16 cellular contexts compared by ENCODE assay signal in genomic region chr1:245031041-245031440, GRCh38.
DNase-seq lines count a peak whose midpoint lies in the region; ATAC-seq, FAIRE-seq and TF ChIP-seq lines count a peak whose summit lies in the region.
"Had no signal": no experiment of that assay in that cellular context is flagged by ENCODE, and none has a peak within 500 bp of the region (broad histone marks: within the 10 kb centered on the region; RNA-seq: fewer than 3 reads in every experiment).

No MANE protein-coding gene starts in this region.

- no peak for FAIRE-seq in RCC 7860 (lab: Jason Lieb, UNC)

- H3K9me3 ChIP-seq in GM23248 (ENCODE audit: low read depth) (peaks cover 4% of the 10 kb centered on the region), spleen (no peaks in the 10 kb centered on the region)
- H3K9me3 ChIP-seq: HAP-1 had no signal

- H3K9me2 ChIP-seq in GM23248 (ENCODE audit: insufficient read depth): no peaks in the 10 kb centered on the region

- H2AFZ ChIP-seq in GM23248: no peak overlapping the region

- no peaks in the 10 kb centered on the region for H4K20me1 ChIP-seq in GM23248 (ENCODE audit: insufficient read depth)

- H3F3A ChIP-seq in GM23248 (ENCODE audit: insufficient read depth): no peaks in the 10 kb centered on the region

- no peaks in the 10 kb centered on the region for H3K36me3 ChIP-seq in GM23248 (ENCODE audit: low read depth)
- H3K36me3 ChIP-seq in spleen: no peaks in the 10 kb centered on the region
- H3K36me3 ChIP-seq: HAP-1 had no signal

- DNase-seq in HT1080 (ENCODE audit: low read depth) (peak; percentile 25), RCC 7860 (ENCODE audit: low spot score) (peak; percentile 55), glomerular visceral epithelial cell (ENCODE audit: extremely low spot score) (peak; percentile 24), GM23248 (no peak), AG08395 (ENCODE audit: low spot score) (no peak), spleen (no peak)
- DNase-seq: CD4-positive, CD25-positive, alpha-beta regulatory T cell; IMR-90; NCI-H1092; NCI-H2081 treated with DMSO at 0.1 percent for 48 hours; NCI-H510A treated with DMSO at 0.1 percent for 48 hours; NCI-H82 had no signal

- no peak overlapping the region for H3K4me2 ChIP-seq in GM23248 (ENCODE audit: unreplicated experiment)

- ATAC-seq in GM19452 (IDR thresholded peaks at IDR 0.05; ENCODE audit: unreplicated experiment): no peak
- ATAC-seq: Right ventricle myocardium inferior had no signal

- TF ChIP-seq POLR2A in spleen (IDR thresholded peaks at IDR 0.05): no peak

- H3K79me2 ChIP-seq in GM23248 (ENCODE audit: insufficient read depth): no peaks in the 10 kb centered on the region

- H3K27me3 ChIP-seq in GM23248 (replicated peaks; ENCODE audit: insufficient read depth) (no peaks in the 10 kb centered on the region), spleen (replicated peaks in 1 of 7) (no peaks in the 10 kb centered on the region)

- TF ChIP-seq CTCF in spleen (IDR thresholded peaks at IDR 0.05 in 8 of 11, conservative IDR thresholded peaks at IDR 0.05 in 3 of 11): no peak

- H3K27ac ChIP-seq in GM23248: no peak overlapping the region
- no peak overlapping the region for H3K27ac ChIP-seq in spleen
- H3K27ac ChIP-seq: SK-N-MC had no signal

- 92 to 94% methylated on average over 3 of the region's 3 CpGs for WGBS in GM23248 (ENCODE audit: low coverage in 1 of 2, low lambda C conversion rate in 2 of 2, missing lambda C conversion rate in 2 of 2), 2 experiments
- 65 to 88% (median 87%) methylated on average over 3 of the region's 3 CpGs for WGBS in spleen, 5 donors

- in situ Hi-C loops in GM23248 (cut with MboI): loop anchor here (25.0 kb wide), 2 partner anchors 169 to 419 kb away; partner anchors contain the start of gene HNRNPU

- H3K4me1 ChIP-seq in GM23248 (ENCODE audit: insufficient read depth) (no peaks in the 10 kb centered on the region), spleen (no peaks in the 10 kb centered on the region)
- H3K4me1 ChIP-seq: HAP-1 had no signal

- H3K4me3 ChIP-seq in GM23248 (no peak overlapping the region), spleen (no peak overlapping the region)
- H3K4me3 ChIP-seq: HAP-1, SK-N-MC had no signal

- intact Hi-C loops in spleen (cut with DNase I; ENCODE audit: low total_unique reads): no loop called here

- H3K9ac ChIP-seq in GM23248: no peak overlapping the region

Comparison
In these comparisons a context has a peak if more than half of its experiments do, and no peak if none do; other contexts are left out.
1. DNase-seq: peak in HT1080 (single experiment), RCC 7860 (single experiment) and glomerular visceral epithelial cell (single experiment); none in GM23248 (single experiment), AG08395 (single experiment) and spleen (single experiment).